Comparison of ENCODE assay signal across 1 cellular context in genomic region chr6:99013145-99013544, GRCh38.
TF ChIP-seq lines count a peak whose summit lies in the region.

No MANE protein-coding gene starts in this region.

TF ChIP-seq in HepG2, 621 proteins besides CTCF, POLR2A, EP300 and RAD21 (continued from another document):
- TF ChIP-seq CREB1 (IDR thresholded peaks at IDR 0.05) (no peak), CREB1 (CRISPR knock-in tag; IDR thresholded peaks at IDR 0.05) (no peak), PRDM15 (CRISPR knock-in tag; IDR thresholded peaks at IDR 0.05) (no peak), ZBTB8A (CRISPR knock-in tag; IDR thresholded peaks at IDR 0.05; ENCODE audit: borderline replicate concordance, low read depth) (no peak), TFAP4 (IDR thresholded peaks at IDR 0.05; ENCODE audit: borderline replicate concordance, low read depth) (no peak), SIX4 (CRISPR knock-in tag; IDR thresholded peaks at IDR 0.05) (no peak), SOX5 (CRISPR knock-in tag; IDR thresholded peaks at IDR 0.05; ENCODE audit: borderline replicate concordance) (no peak)
